In the genomic region with DNA sequence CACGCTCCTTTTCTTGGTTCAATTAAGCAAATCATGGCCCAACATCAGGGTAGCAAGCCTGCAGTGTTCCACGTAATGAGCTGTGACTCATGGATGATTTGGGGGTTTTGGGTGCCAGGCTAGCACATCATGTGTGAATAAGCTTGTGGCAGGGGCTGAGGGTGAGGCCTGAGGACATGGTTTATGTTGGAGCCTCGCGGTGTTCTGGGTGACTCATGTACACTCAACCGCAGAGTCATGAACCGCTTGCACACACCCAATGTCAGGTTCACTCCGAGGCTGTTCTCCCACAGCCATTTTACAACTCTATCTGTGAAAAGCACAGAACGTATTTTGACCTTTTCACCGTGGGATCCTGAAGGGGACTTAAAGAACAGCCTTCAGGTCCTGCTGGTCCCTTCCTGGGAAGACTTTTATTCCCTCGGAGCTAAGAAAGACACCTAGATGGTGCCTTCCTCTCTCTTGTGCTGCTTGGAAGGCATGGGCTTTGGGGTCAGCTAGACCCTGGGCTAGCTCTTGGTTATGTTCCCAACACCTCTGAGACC, we compare ENCODE assay signal across 1 cellular context.
TF ChIP-seq lines count a peak whose summit lies in the region.

No MANE protein-coding gene starts in this region.

TF ChIP-seq in HepG2, 621 proteins besides CTCF, POLR2A, EP300 and RAD21 (continued from another document):
- no peak for TF ChIP-seq ELF4 (CRISPR knock-in tag; IDR thresholded peaks at IDR 0.05; ENCODE audit: borderline replicate concordance)
- TF ChIP-seq, protein P1, sequence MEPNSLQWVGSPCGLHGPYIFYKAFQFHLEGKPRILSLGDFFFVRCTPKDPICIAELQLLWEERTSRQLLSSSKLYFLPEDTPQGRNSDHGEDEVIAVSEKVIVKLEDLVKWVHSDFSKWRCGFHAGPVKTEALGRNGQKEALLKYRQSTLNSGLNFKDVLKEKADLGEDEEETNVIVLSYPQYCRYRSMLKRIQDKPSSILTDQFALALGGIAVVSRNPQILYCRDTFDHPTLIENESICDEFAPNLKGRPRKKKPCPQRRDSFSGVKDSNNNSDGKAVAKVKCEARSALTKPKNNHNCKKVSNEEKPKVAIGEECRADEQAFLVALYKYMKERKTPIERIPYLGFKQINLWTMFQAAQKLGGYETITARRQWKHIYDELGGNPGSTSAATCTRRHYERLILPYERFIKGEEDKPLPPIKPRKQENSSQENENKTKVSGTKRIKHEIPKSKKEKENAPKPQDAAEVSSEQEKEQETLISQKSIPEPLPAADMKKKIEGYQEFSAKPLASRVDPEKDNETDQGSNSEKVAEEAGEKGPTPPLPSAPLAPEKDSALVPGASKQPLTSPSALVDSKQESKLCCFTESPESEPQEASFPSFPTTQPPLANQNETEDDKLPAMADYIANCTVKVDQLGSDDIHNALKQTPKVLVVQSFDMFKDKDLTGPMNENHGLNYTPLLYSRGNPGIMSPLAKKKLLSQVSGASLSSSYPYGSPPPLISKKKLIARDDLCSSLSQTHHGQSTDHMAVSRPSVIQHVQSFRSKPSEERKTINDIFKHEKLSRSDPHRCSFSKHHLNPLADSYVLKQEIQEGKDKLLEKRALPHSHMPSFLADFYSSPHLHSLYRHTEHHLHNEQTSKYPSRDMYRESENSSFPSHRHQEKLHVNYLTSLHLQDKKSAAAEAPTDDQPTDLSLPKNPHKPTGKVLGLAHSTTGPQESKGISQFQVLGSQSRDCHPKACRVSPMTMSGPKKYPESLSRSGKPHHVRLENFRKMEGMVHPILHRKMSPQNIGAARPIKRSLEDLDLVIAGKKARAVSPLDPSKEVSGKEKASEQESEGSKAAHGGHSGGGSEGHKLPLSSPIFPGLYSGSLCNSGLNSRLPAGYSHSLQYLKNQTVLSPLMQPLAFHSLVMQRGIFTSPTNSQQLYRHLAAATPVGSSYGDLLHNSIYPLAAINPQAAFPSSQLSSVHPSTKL (CRISPR knock-in tag; IDR thresholded peaks at IDR 0.05), result no peak
- TF ChIP-seq ZNF24 (IDR thresholded peaks at IDR 0.05), result no peak
